Comparison of ENCODE assay signal across 27 cellular contexts in the genomic region with DNA sequence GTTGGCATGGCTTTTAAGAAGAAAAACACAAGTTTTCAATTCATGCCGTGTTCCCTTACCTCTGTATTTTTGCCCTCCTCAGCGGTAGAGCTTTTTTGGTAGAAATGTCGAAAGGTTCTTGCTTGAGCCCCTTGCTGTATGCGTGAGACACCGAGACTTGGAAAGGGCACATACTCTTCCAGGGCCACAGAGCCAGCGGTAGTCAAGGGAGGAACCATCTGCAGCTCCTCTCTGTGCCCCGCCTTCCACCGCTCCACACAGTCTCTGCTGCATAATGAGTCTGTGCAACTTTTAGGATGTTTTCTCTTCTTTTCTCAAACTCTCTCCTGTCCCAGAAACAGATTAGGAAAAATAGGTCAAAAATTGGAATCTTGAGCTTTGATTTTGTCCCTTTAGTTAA.
DNase-seq lines count a peak whose midpoint lies in the region; ATAC-seq and TF ChIP-seq lines count a peak whose summit lies in the region.
"Had no signal": no experiment of that assay in that cellular context is flagged by ENCODE, and none has a peak within 500 bp of the region (broad histone marks: within the 10 kb centered on the region; RNA-seq: fewer than 3 reads in every experiment).

No MANE protein-coding gene starts in this region.

- BruUV-seq in Panc1 (replicated peaks; lab: Mats Ljungman, UMichigan), result no TSS peak

- no peak overlapping the region for H2AK5ac ChIP-seq in neuronal stem cell (ENCODE audit: low read depth, low read length)

- no peak overlapping the region for H4K91ac ChIP-seq in neuronal stem cell (ENCODE audit: low read depth, low read length, poor library complexity)

- H3K36me3 ChIP-seq in Panc1 (ENCODE audit: control insufficient read depth, insufficient read depth, low read length) (no peaks in the 10 kb centered on the region), esophagus squamous epithelium (peaks cover 0 to 29% (median 0%) of the 10 kb centered on the region in 3 donors), neuronal stem cell (replicated peaks in 1 of 2; ENCODE audit: control insufficient read depth in 2 of 2, insufficient read depth in 2 of 2, low read length in 2 of 2) (peaks cover 2 to 18% of the 10 kb centered on the region in 2 donors), suprapubic skin (no peaks in the 10 kb centered on the region)
- H3K36me3 ChIP-seq: neutrophil had no signal

- TF ChIP-seq EP300 in suprapubic skin (IDR thresholded peaks at IDR 0.05), result no peak

- H3K18ac ChIP-seq in neuronal stem cell (ENCODE audit: low read length), result peak overlapping the region; percentile 57

- no peak overlapping the region for H3K4me2 ChIP-seq in neuronal stem cell (ENCODE audit: insufficient read depth, low read length, poor library complexity, severe bottlenecking)

- H3K27me3 ChIP-seq in Panc1 (ENCODE audit: control insufficient read depth, insufficient read depth, low read length) (no peaks in the 10 kb centered on the region), esophagus squamous epithelium (no peaks in the 10 kb centered on the region), neuronal stem cell (ENCODE audit: control insufficient read depth in 3 of 3, insufficient read depth in 3 of 3, low read depth in 1 of 3, low read length in 3 of 3) (no peaks in the 10 kb centered on the region), suprapubic skin (no peaks in the 10 kb centered on the region)
- H3K27me3 ChIP-seq: dorsolateral prefrontal cortex, neutrophil had no signal

- in situ Hi-C loops in Panc1 (cut with HindIII; ENCODE audit: low pct_unique_long_range_greater_than_20kb, low sequenced_read_pairs), result no loop called here

- H3K79me1 ChIP-seq in neuronal stem cell (ENCODE audit: low read depth, low read length), result peaks cover 4% of the 10 kb centered on the region

- H3K14ac ChIP-seq in neuronal stem cell (ENCODE audit: low read length), result no peak overlapping the region

- H3K4me3 ChIP-seq in Panc1 (ENCODE audit: low read depth in 2 of 2, low read length in 2 of 2) (no peak overlapping the region), esophagus squamous epithelium (no peak overlapping the region), neuronal stem cell (ENCODE audit: low read length in 2 of 2) (no peak overlapping the region), suprapubic skin (no peak overlapping the region)
- H3K4me3 ChIP-seq: dorsolateral prefrontal cortex, K562, SK-N-MC had no signal

- ATAC-seq in Panc1 (peak; percentile 67; the same call in 1 of the 2 replicates), HG03342 (IDR thresholded peaks at IDR 0.05; ENCODE audit: unreplicated experiment) (no peak)
- ATAC-seq: K562, T-helper 17 cell had no signal

- no peak overlapping the region for H2BK12ac ChIP-seq in neuronal stem cell (ENCODE audit: low read length)

- H2BK120ac ChIP-seq in neuronal stem cell (ENCODE audit: low read depth, low read length), result no peak overlapping the region

- no peak overlapping the region for H2BK5ac ChIP-seq in neuronal stem cell (ENCODE audit: low read length)

- H3K4me1 ChIP-seq in Panc1 (ENCODE audit: control insufficient read depth, insufficient read depth, low read length) (no peaks in the 10 kb centered on the region), esophagus squamous epithelium (peaks cover 0 to 48% (median 0%) of the 10 kb centered on the region in 3 donors), neuronal stem cell (ENCODE audit: control insufficient read depth in 2 of 2, insufficient read depth in 1 of 2, low read depth in 1 of 2, low read length in 2 of 2) (peaks cover 2 to 4% of the 10 kb centered on the region in 2 donors), suprapubic skin (no peaks in the 10 kb centered on the region)

- CTCF ChIA-PET in Panc1 (lab: Charles Lee) (no interaction called here), RWPE1 (lab: Yijun Ruan, JAX) (interaction anchor here (0.7 kb wide), 1 partner anchor 10 kb away, joined by 3 read pairs; no protein-coding TSS in a partner anchor)

- TF ChIP-seq POLR2A in esophagus squamous epithelium (IDR thresholded peaks at IDR 0.05) (no peak), suprapubic skin (IDR thresholded peaks at IDR 0.05) (no peak)

- H3K4ac ChIP-seq in neuronal stem cell (ENCODE audit: low read length), result no peak overlapping the region

- POLR2A ChIA-PET in Panc1 (lab: Charles Lee) (no interaction called here), RWPE1 (lab: Yijun Ruan, JAX; ENCODE audit: low non-redundant PET) (no interaction called here)

- no peak for DNase-seq in Panc1 (ENCODE audit: low read depth, low spot score)
- no peak for DNase-seq in esophagus squamous epithelium (lab: John Stamatoyannopoulos, UW)
- no peak for DNase-seq in neuronal stem cell (ENCODE audit: low spot score)
- no peak for DNase-seq in suprapubic skin (ENCODE audit: low spot score in 2 of 2)
- DNase-seq in NCI-H2196 treated with DMSO at 0.1 percent for 48 hours (lab: John Stamatoyannopoulos, UW; ENCODE audit: unreplicated experiment), result no peak
- DNase-seq in RWPE1 (ENCODE audit: low spot score), result no peak
- DNase-seq: activated CD4-positive, alpha-beta T cell treated with anti-CD3 and anti-CD28 coated beads, Interleukin-2, amount 10 ng/mL, durations not matched to agents 24 days and 14 days; activated effector memory CD4-positive, alpha-beta T cell treated with anti-CD3 and anti-CD28 coated beads, Interleukin-2, amount 50 U/mL, for 16 hours; activated naive CD8-positive, alpha-beta T cell treated with anti-CD3 and anti-CD28 coated beads, Interleukin-2, amount 10 ng/mL, durations not matched to agents 7 days and 5 days; activated T-cell treated with anti-CD3 and anti-CD28 coated beads, Interleukin-2, amount 50 U/mL, for 1 hour; Caco-2; cerebellar nuclear complex; DMS79; dorsolateral prefrontal cortex; GDM1; H9; kidney glomerular epithelial cell; NCI-H1105; NCI-H1930; NCI-H524 treated with DMSO at 0.1 percent for 48 hours; small intestine; T-helper 17 cell had no signal

- no peak overlapping the region for H4K8ac ChIP-seq in neuronal stem cell (ENCODE audit: low read depth, low read length)

- intact Hi-C loops in Panc1 (cut with micrococcal nuclease; ENCODE audit: unreplicated experiment), result no loop called here
- intact Hi-C loops in esophagus squamous epithelium (cut with DNase I), result no loop called here

- WGBS in esophagus squamous epithelium, 2 donors, result 76 to 82% methylated on average over 3 to 8 of the region's 8 CpGs
- no CpG with 5 or more reads among the region's 8 CpGs for WGBS in neuronal stem cell (ENCODE audit: extremely low coverage in 2 of 2, insufficient read length in 2 of 2, insufficient replicate concordance in 1 of 2), 2 donors
- WGBS in suprapubic skin, result 83% methylated on average over 8 of the region's 8 CpGs

- H3K9me3 ChIP-seq in Panc1 (ENCODE audit: control insufficient read depth, insufficient read depth, low read depth, low read length) (no peaks in the 10 kb centered on the region), esophagus squamous epithelium (no peaks in the 10 kb centered on the region), neuronal stem cell (replicated peaks in 1 of 2; ENCODE audit: control insufficient read depth in 2 of 2, insufficient read depth in 1 of 2, low read depth in 1 of 2, low read length in 2 of 2) (no peaks in the 10 kb centered on the region), suprapubic skin (no peaks in the 10 kb centered on the region)
- H3K9me3 ChIP-seq: Caco-2, neutrophil had no signal

- TF ChIP-seq CTCF in Panc1 (IDR thresholded peaks at IDR 0.05), result no peak
- no peak for TF ChIP-seq CTCF in esophagus squamous epithelium (IDR thresholded peaks at IDR 0.05)
- no peak for TF ChIP-seq CTCF in suprapubic skin (IDR thresholded peaks at IDR 0.05)
- TF ChIP-seq CTCF in RWPE1 (conservative IDR thresholded peaks at IDR 0.05; ENCODE audit: low read depth), result no peak

- H3K27ac ChIP-seq in Panc1 (ENCODE audit: low read length) (no peak overlapping the region), esophagus squamous epithelium (peak overlapping the region; percentile 22 to 76 (median 70)), neuronal stem cell (replicated peaks; ENCODE audit: low read length) (no peak overlapping the region), suprapubic skin (peak overlapping the region; percentile 43), RWPE1 (no peak overlapping the region)
- H3K27ac ChIP-seq: C4-2B, dorsolateral prefrontal cortex, neutrophil, SK-N-MC had no signal

- no peak overlapping the region for H3K23ac ChIP-seq in neuronal stem cell (ENCODE audit: low read depth, low read length, poor library complexity)

- no peak overlapping the region for H3K9ac ChIP-seq in neuronal stem cell (ENCODE audit: low read depth, low read length, poor library complexity)

- no peak overlapping the region for H2AFZ ChIP-seq in neuronal stem cell (ENCODE audit: low read length)

- H2BK15ac ChIP-seq in neuronal stem cell (ENCODE audit: low read length), result no peak overlapping the region

Comparison
In these comparisons a context has a peak if more than half of its experiments do, and no peak if none do; other contexts are left out.
1. H3K27ac ChIP-seq: peak in esophagus squamous epithelium (4 of 4) and suprapubic skin (single experiment); none in Panc1 (single experiment), neuronal stem cell (single experiment) and RWPE1 (single experiment).